Comparison of ENCODE assay signal across 1 cellular context in the genomic region with DNA sequence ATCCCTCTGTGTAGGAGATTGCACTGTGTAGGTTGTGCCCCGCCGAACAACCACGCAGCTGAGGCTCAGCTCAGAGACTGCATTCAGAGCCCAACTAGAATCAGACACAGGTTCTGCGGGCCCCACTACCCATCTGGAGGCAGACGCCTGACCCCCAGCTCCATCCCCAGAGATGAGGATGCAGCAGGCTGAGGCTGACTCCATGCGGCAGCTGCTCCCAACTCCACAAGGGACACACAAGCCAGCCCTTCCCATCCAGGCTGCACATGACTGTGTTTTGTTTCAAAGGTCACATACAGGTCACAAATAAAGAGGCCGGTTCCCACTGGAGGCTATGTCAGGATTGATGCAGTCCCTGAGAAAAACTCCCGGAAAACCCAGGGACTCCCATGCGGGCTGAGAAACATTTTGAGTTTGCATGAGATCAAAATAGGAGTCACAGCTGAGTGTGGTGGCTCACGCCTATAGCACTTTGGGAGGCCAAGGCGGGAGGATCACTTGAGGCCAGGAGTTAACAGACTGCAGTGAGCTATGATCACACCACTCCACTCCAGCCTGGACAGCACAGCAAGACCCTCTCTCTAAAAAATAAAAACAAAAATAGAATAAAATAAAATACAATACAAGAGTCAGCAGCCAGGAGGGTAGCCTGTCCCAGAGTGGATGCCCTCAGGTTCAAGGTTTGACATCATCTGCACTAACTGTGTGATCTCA.
TF ChIP-seq lines count a peak whose summit lies in the region.

No MANE protein-coding gene starts in this region.

TF ChIP-seq in SK-N-SH treated with all-trans-retinoic acid at 6 μM for 48 hours, 23 proteins besides CTCF, POLR2A, EP300 and RAD21 (continued from another document):
- TF ChIP-seq, protein P1, sequence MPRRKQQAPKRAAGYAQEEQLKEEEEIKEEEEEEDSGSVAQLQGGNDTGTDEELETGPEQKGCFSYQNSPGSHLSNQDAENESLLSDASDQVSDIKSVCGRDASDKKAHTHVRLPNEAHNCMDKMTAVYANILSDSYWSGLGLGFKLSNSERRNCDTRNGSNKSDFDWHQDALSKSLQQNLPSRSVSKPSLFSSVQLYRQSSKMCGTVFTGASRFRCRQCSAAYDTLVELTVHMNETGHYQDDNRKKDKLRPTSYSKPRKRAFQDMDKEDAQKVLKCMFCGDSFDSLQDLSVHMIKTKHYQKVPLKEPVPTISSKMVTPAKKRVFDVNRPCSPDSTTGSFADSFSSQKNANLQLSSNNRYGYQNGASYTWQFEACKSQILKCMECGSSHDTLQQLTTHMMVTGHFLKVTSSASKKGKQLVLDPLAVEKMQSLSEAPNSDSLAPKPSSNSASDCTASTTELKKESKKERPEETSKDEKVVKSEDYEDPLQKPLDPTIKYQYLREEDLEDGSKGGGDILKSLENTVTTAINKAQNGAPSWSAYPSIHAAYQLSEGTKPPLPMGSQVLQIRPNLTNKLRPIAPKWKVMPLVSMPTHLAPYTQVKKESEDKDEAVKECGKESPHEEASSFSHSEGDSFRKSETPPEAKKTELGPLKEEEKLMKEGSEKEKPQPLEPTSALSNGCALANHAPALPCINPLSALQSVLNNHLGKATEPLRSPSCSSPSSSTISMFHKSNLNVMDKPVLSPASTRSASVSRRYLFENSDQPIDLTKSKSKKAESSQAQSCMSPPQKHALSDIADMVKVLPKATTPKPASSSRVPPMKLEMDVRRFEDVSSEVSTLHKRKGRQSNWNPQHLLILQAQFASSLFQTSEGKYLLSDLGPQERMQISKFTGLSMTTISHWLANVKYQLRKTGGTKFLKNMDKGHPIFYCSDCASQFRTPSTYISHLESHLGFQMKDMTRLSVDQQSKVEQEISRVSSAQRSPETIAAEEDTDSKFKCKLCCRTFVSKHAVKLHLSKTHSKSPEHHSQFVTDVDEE (CRISPR knock-in tag; IDR thresholded peaks at IDR 0.05) = no peak
- no peak for TF ChIP-seq CSDC2 (CRISPR knock-in tag; IDR thresholded peaks at IDR 0.05)
- TF ChIP-seq, protein P2, sequence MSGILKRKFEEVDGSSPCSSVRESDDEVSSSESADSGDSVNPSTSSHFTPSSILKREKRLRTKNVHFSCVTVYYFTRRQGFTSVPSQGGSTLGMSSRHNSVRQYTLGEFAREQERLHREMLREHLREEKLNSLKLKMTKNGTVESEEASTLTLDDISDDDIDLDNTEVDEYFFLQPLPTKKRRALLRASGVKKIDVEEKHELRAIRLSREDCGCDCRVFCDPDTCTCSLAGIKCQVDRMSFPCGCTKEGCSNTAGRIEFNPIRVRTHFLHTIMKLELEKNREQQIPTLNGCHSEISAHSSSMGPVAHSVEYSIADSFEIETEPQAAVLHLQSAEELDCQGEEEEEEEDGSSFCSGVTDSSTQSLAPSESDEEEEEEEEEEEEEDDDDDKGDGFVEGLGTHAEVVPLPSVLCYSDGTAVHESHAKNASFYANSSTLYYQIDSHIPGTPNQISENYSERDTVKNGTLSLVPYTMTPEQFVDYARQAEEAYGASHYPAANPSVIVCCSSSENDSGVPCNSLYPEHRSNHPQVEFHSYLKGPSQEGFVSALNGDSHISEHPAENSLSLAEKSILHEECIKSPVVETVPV (CRISPR knock-in tag; IDR thresholded peaks at IDR 0.05) = no peak
- TF ChIP-seq ZFP30 (CRISPR knock-in tag; IDR thresholded peaks at IDR 0.05) = no peak
